Comparison of ENCODE assay signal across 21 cellular contexts in the genomic region with DNA sequence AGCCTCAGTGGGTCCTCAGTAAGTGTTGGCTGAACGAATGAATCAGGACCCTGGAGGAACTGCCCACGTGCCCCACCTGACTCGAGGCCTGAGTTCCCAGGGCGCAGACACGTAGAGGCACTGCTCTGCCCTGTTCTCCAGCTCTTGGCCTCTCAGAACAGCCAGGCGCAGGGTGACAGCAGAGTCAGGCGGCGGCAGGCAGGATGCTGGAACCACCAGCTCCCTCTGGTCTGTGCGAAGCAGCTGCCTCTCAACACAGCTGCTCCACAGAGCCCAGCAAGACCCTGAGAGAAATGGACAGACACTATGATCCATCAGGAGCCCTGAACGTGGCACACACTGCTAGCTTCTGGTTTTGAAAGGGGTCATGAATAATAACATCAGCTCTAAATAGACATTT. TPM values are rescaled to one million over a fixed set of nuclear protein-coding genes. Genes with fewer than 3 reads are reported as not detected.
"Had no signal": no experiment of that assay in that cellular context is flagged by ENCODE, and none has a peak within 500 bp of the region (broad histone marks: within the 10 kb centered on the region; RNA-seq: fewer than 3 reads in every experiment).

No MANE protein-coding gene starts in this region.

- H3K4me3 Mint-ChIP-seq: activated CD8-positive, alpha-beta memory T cell treated with anti-CD3 and anti-CD28 coated beads, Interleukin-2, amount 10 ng/mL, durations not matched to agents 7 days and 5 days; activated naive CD8-positive, alpha-beta T cell treated with anti-CD3 and anti-CD28 coated beads, Interleukin-2, amount 10 ng/mL, durations not matched to agents 7 days and 5 days; nephron; stimulated activated naive B cell treated with anti-CD40 and anti-IgM and Interleukin-4, amounts not matched to agents 10 μg/mL and 1 μg/mL and 100 μg/mL, for 72 hours had no signal

- H3K36me3 ChIP-seq: ascending aorta, heart right ventricle, lower lobe of right lung, spleen, tibial artery, uterus, WERI-Rb-1 had no signal

- H3K36me3 Mint-ChIP-seq: activated CD8-positive, alpha-beta memory T cell treated with anti-CD3 and anti-CD28 coated beads, Interleukin-2, amount 10 ng/mL, durations not matched to agents 7 days and 5 days; activated naive CD8-positive, alpha-beta T cell treated with anti-CD3 and anti-CD28 coated beads, Interleukin-2, amount 10 ng/mL, durations not matched to agents 7 days and 5 days; stimulated activated naive B cell treated with anti-CD40 and anti-IgM and Interleukin-4, amounts not matched to agents 10 μg/mL and 1 μg/mL and 100 μg/mL, for 72 hours had no signal

- H3K27me3 ChIP-seq: ascending aorta, heart right ventricle, tibial artery, uterus had no signal

- H3K4me1 ChIP-seq: lower lobe of right lung, uterus had no signal

- H3K27ac Mint-ChIP-seq: activated CD8-positive, alpha-beta memory T cell treated with anti-CD3 and anti-CD28 coated beads, Interleukin-2, amount 10 ng/mL, durations not matched to agents 7 days and 5 days; activated naive CD8-positive, alpha-beta T cell treated with anti-CD3 and anti-CD28 coated beads, Interleukin-2, amount 10 ng/mL, durations not matched to agents 7 days and 5 days; nephron; stimulated activated naive B cell treated with anti-CD40 and anti-IgM and Interleukin-4, amounts not matched to agents 10 μg/mL and 1 μg/mL and 100 μg/mL, for 72 hours had no signal

- ATAC-seq: activated CD8-positive, alpha-beta memory T cell treated with anti-CD3 and anti-CD28 coated beads, Interleukin-2, amount 10 ng/mL, durations not matched to agents 7 days and 5 days; heart right ventricle; left colon; lower lobe of right lung; sciatic nerve; stimulated activated naive B cell treated with anti-CD40 and anti-IgM and Interleukin-4, amounts not matched to agents 10 μg/mL and 1 μg/mL and 100 μg/mL, for 72 hours had no signal

- H3K4me1 Mint-ChIP-seq: activated CD8-positive, alpha-beta memory T cell treated with anti-CD3 and anti-CD28 coated beads, Interleukin-2, amount 10 ng/mL, durations not matched to agents 7 days and 5 days; activated naive CD8-positive, alpha-beta T cell treated with anti-CD3 and anti-CD28 coated beads, Interleukin-2, amount 10 ng/mL, durations not matched to agents 7 days and 5 days; stimulated activated naive B cell treated with anti-CD40 and anti-IgM and Interleukin-4, amounts not matched to agents 10 μg/mL and 1 μg/mL and 100 μg/mL, for 72 hours had no signal

- H3K27ac ChIP-seq: ascending aorta, heart right ventricle, lower lobe of right lung, spleen, tibial artery, uterus, WERI-Rb-1 had no signal

- H3K9me3 ChIP-seq: ascending aorta, heart right ventricle, lower lobe of right lung, spleen, tibial artery, uterus had no signal

- H3K9me3 Mint-ChIP-seq: activated naive CD8-positive, alpha-beta T cell treated with anti-CD3 and anti-CD28 coated beads, Interleukin-2, amount 10 ng/mL, durations not matched to agents 7 days and 5 days; nephron; stimulated activated naive B cell treated with anti-CD40 and anti-IgM and Interleukin-4, amounts not matched to agents 10 μg/mL and 1 μg/mL and 100 μg/mL, for 72 hours had no signal

- H3K4me3 ChIP-seq: ascending aorta, heart right ventricle, lower lobe of right lung, spleen, tibial artery, uterus had no signal

- DNase-seq: activated CD4-positive, alpha-beta T cell treated with anti-CD3 and anti-CD28 coated beads for 1 hour; activated CD4-positive, alpha-beta T cell treated with anti-CD3 and anti-CD28 coated beads, Interleukin-2, amount 50 U/mL, for 48 hours; activated CD8-positive, alpha-beta memory T cell treated with anti-CD3 and anti-CD28 coated beads, Interleukin-2, amount 10 ng/mL, durations not matched to agents 7 days and 5 days; activated naive CD4-positive, alpha-beta T cell treated with Interleukin-2 at 50 U/mL for 16 hours; activated naive CD8-positive, alpha-beta T cell treated with anti-CD3 and anti-CD28 coated beads, Interleukin-2, amount 10 ng/mL, durations not matched to agents 7 days and 5 days; cortex of kidney; effector CD4-positive, alpha-beta T cell; heart right ventricle; left colon; lower lobe of right lung; spleen; stimulated activated CD4-positive, alpha-beta T cell treated with anti-CD3 and anti-CD28 coated beads, Interleukin-4, amount 100 ng/mL, for 4 hours; stimulated activated naive B cell treated with anti-CD40 and anti-IgM and Interleukin-4, amounts not matched to agents 10 μg/mL and 1 μg/mL and 100 μg/mL, for 72 hours; SW 1271; T-helper 2 cell; tibial artery; uterus; WERI-Rb-1 had no signal

RNA-seq across cellular contexts. Expression of a gene that starts 53.1 kb away (rescaled TPM):
- total RNA-seq: activated CD8-positive, alpha-beta memory T cell treated with anti-CD3 and anti-CD28 coated beads, Interleukin-2, amount 10 ng/mL, durations not matched to agents 7 days and 5 days; activated naive CD8-positive, alpha-beta T cell treated with anti-CD3 and anti-CD28 coated beads, Interleukin-2, amount 10 ng/mL, durations not matched to agents 7 days and 5 days; ascending aorta; sciatic nerve; spleen had no signal
- polyA plus RNA-seq: heart right ventricle, spleen had no signal
